ENCODE assay signal across 17 cellular contexts in genomic region chr9:75188756-75189155, GRCh38.
"Had no signal": no experiment of that assay in that cellular context is flagged by ENCODE, and none has a peak within 500 bp of the region (broad histone marks: within the 10 kb centered on the region; RNA-seq: fewer than 3 reads in every experiment).

No MANE protein-coding gene starts in this region.

- ATAC-seq: mucosa of descending colon had no signal

- H3K36me3 ChIP-seq: ascending aorta, neural progenitor cell, prostate gland, right atrium auricular region had no signal

- H3K9me3 Mint-ChIP-seq: activated B cell treated with CpG ODN at 0.5 μM for 24 hours; activated naive CD4-positive, alpha-beta T cell treated with anti-CD3 and anti-CD28 coated beads for 36 hours; activated T-helper 2 cell treated with anti-CD3 and anti-CD28 coated beads, Interferon-gamma antibody, Interleukin-2, Interleukin-4, amounts not matched to agents 10 μg/mL and 5 μg/mL and 100 μg/mL, durations not matched to agents 14 hours and 24 hours and 36 hours; immature natural killer cell; naive B cell; neural progenitor cell; type B pancreatic cell had no signal

- H3K9me3 ChIP-seq: ascending aorta, mucosa of descending colon, prostate gland, right atrium auricular region, stomach, testis had no signal

- H3K27ac Mint-ChIP-seq: activated B cell treated with CpG ODN at 0.5 μM for 24 hours; activated naive CD4-positive, alpha-beta T cell treated with anti-CD3 and anti-CD28 coated beads for 36 hours; activated T-helper 2 cell treated with anti-CD3 and anti-CD28 coated beads, Interferon-gamma antibody, Interleukin-2, Interleukin-4, amounts not matched to agents 10 μg/mL and 5 μg/mL and 100 μg/mL, durations not matched to agents 14 hours and 24 hours and 36 hours; neural progenitor cell; type B pancreatic cell had no signal

- H3K4me3 ChIP-seq: ascending aorta, coronary artery, mucosa of descending colon, neural progenitor cell, prostate gland, right atrium auricular region, skin epidermis, stomach, testis had no signal

- DNase-seq: activated B cell treated with CpG ODN at 0.5 μM for 24 hours; activated CD4-positive, alpha-beta T cell treated with anti-CD3 and anti-CD28 coated beads, Interleukin-2, amount 50 U/mL, for 1 hour; activated naive CD4-positive, alpha-beta T cell treated with anti-CD3 and anti-CD28 coated beads for 36 hours; immature natural killer cell; mesenchymal stem cell; mucosa of descending colon; naive B cell; stomach; testis had no signal

- H3K36me3 Mint-ChIP-seq: neural progenitor cell had no signal

- H3K4me3 Mint-ChIP-seq: activated B cell treated with CpG ODN at 0.5 μM for 24 hours; activated naive CD4-positive, alpha-beta T cell treated with anti-CD3 and anti-CD28 coated beads for 36 hours; immature natural killer cell; naive B cell; neural progenitor cell; type B pancreatic cell had no signal

- H3K4me1 Mint-ChIP-seq: naive B cell, neural progenitor cell had no signal

- H3K27me3 Mint-ChIP-seq: activated B cell treated with CpG ODN at 0.5 μM for 24 hours had no signal

- H3K27me3 ChIP-seq: ascending aorta, neural progenitor cell, right atrium auricular region, stomach, testis had no signal
